ENCODE assay signal across 9 cellular contexts in the genomic region with DNA sequence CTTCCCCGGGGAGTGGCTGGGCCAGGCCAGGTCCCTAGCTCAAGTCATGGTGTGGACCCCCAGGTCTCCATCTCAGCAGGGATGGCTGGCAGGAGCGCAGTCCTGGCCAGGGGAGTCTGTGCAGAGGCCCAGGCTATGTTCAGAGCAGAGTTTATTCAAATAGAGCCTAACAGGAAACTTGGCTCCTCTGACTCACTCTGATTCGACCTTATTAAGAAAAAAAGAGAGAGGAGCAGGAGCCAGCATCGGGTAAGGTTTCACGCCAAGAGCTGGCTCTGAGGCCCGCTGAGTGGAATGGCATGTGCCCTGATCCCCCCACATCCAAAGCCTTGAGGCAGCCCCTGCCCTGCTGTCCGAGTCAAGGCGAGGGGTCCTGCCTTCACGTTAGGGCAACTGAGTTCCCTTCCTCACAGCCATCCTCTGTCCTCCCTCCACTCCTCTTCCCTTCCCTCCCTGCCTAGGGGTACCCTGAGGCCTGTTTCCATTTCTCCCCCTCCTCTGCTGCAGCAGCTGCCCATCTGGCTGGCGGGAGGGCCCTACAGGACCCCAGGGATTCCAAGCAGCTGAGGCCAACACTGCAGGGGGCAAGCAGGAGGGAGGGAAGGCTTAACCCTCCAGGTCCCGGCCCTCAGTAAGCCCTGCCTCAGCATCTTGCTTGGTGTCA. TPM values are rescaled to one million over a fixed set of nuclear protein-coding genes. Genes with fewer than 3 reads are reported as not detected.
DNase-seq lines count a peak whose midpoint lies in the region; FAIRE-seq and TF ChIP-seq lines count a peak whose summit lies in the region.
"Had no signal": no experiment of that assay in that cellular context is flagged by ENCODE, and none has a peak within 500 bp of the region (broad histone marks: within the 10 kb centered on the region; RNA-seq: fewer than 3 reads in every experiment).

No MANE protein-coding gene starts in this region.

- TF ChIP-seq CTCF in ascending aorta (IDR thresholded peaks at IDR 0.05): no peak
- TF ChIP-seq CTCF in kidney (IDR thresholded peaks at IDR 0.05; ENCODE audit: borderline replicate concordance, extremely low read depth, insufficient read depth): no peak

- intact Hi-C loops in ascending aorta (cut with DNase I): loop anchor here (5.0 kb wide), 2 partner anchors 122 to 242 kb away; partner anchors contain the start of gene CD276
- intact Hi-C loops in kidney (cut with DNase I): no loop called here

- peaks cover 53 to 54% of the 10 kb centered on the region in 2 donors for H3K4me1 ChIP-seq in ascending aorta
- H3K4me1 ChIP-seq in kidney (ENCODE audit: control insufficient read depth in 1 of 2, insufficient read depth in 1 of 2, low read depth in 1 of 2, low read length in 2 of 2): peaks cover 20 to 40% of the 10 kb centered on the region in 2 donors

- H3K36me3 ChIP-seq in ascending aorta (peaks cover 0 to 4% of the 10 kb centered on the region in 2 donors), kidney (ENCODE audit: control insufficient read depth in 1 of 2, insufficient read depth in 2 of 2, low read length in 2 of 2) (no peaks in the 10 kb centered on the region)

- FAIRE-seq in G401.6 (lab: Jason Lieb, UNC): peak; percentile 59
- no peak for FAIRE-seq in kidney (lab: Jason Lieb, UNC)

- H3K27ac Mint-ChIP-seq in stimulated activated naive CD8-positive, alpha-beta T cell treated with anti-CD3 and anti-CD28 coated beads, Interleukin-15, Interleukin-2, amounts not matched to agents 100 ng/mL and 50 ng/mL, for 24 hours: peak overlapping the region; percentile 88

- peak overlapping the region in 1 of 2 donors; percentile 46 for H3K9ac ChIP-seq in kidney (ENCODE audit: low read length in 2 of 2)

- H3K9me3 ChIP-seq in ascending aorta (no peaks in the 10 kb centered on the region), kidney (ENCODE audit: control insufficient read depth in 1 of 2, low read length in 2 of 2) (no peaks in the 10 kb centered on the region)

- peaks cover 6% of the 10 kb centered on the region for H3K27me3 Mint-ChIP-seq in stimulated activated naive CD8-positive, alpha-beta T cell treated with anti-CD3 and anti-CD28 coated beads, Interleukin-15, Interleukin-2, amounts not matched to agents 100 ng/mL and 50 ng/mL, for 24 hours

- peaks cover 43% of the 10 kb centered on the region for H3K4me1 Mint-ChIP-seq in stimulated activated naive CD8-positive, alpha-beta T cell treated with anti-CD3 and anti-CD28 coated beads, Interleukin-15, Interleukin-2, amounts not matched to agents 100 ng/mL and 50 ng/mL, for 24 hours (ENCODE audit: low read depth)

- DNase-seq in NCI-H446 treated with DMSO at 0.1 percent for 48 hours (lab: John Stamatoyannopoulos, UW) (peak; percentile 81), ascending aorta (ENCODE audit: low spot score in 2 of 2) (peak in 1 of 2 donors; percentile 85), kidney (peak; percentile 74), SKM-1 treated with dmso at 0.1 percent for 144 hours (lab: John Stamatoyannopoulos, UW; ENCODE audit: unreplicated experiment) (no peak), SHP77 (lab: John Stamatoyannopoulos, UW) (no peak), NCI-H510A treated with DMSO at 0.1 percent for 48 hours (lab: John Stamatoyannopoulos, UW) (no peak)

- H3K4me3 Mint-ChIP-seq in stimulated activated naive CD8-positive, alpha-beta T cell treated with anti-CD3 and anti-CD28 coated beads, Interleukin-15, Interleukin-2, amounts not matched to agents 100 ng/mL and 50 ng/mL, for 24 hours: no peak overlapping the region

- H3K36me3 Mint-ChIP-seq in stimulated activated naive CD8-positive, alpha-beta T cell treated with anti-CD3 and anti-CD28 coated beads, Interleukin-15, Interleukin-2, amounts not matched to agents 100 ng/mL and 50 ng/mL, for 24 hours (ENCODE audit: low read depth): no peaks in the 10 kb centered on the region

- no peaks in the 10 kb centered on the region for H3K27me3 ChIP-seq in ascending aorta

- no peaks in the 10 kb centered on the region for H3K9me3 Mint-ChIP-seq in stimulated activated naive CD8-positive, alpha-beta T cell treated with anti-CD3 and anti-CD28 coated beads, Interleukin-15, Interleukin-2, amounts not matched to agents 100 ng/mL and 50 ng/mL, for 24 hours

- H3K4me3 ChIP-seq in ascending aorta (peak overlapping the region in 1 of 2 donors; percentile 65), kidney (ENCODE audit: low read length in 2 of 2) (no peak overlapping the region)

- H3K27ac ChIP-seq in ascending aorta (peak overlapping the region; percentile 92 to 97), kidney (ENCODE audit: low read depth in 2 of 2, low read length in 2 of 2) (peak overlapping the region; percentile 12 to 38)

RNA-seq across cellular contexts. Expression of gene LOXL1, which starts 1.9 kb away (rescaled TPM):
- total RNA-seq in ascending aorta: 260 TPM
- total RNA-seq in kidney: 33.2 TPM
- 35.1 TPM for polyA plus RNA-seq in kidney (ENCODE audit: insufficient read depth, low read depth, low replicate concordance)

RNA-seq across cellular contexts. Expression of gene TBC1D21, which starts 51.0 kb away (rescaled TPM):
- total RNA-seq in ascending aorta (not detected), kidney (not detected)
- polyA plus RNA-seq in kidney (ENCODE audit: insufficient read depth, low read depth, low replicate concordance): not detected
- total RNA-seq: NCI-H460 had no signal

Comparison
In these comparisons a context has a peak if more than half of its experiments do, and no peak if none do; other contexts are left out.
1. DNase-seq: peak in NCI-H446 treated with DMSO at 0.1 percent for 48 hours (single experiment) and kidney (single experiment); none in SKM-1 treated with dmso at 0.1 percent for 144 hours (single experiment), SHP77 (0 of 2) and NCI-H510A treated with DMSO at 0.1 percent for 48 hours (single experiment).